Comparison of ENCODE assay signal across 1 cellular context in the genomic region with DNA sequence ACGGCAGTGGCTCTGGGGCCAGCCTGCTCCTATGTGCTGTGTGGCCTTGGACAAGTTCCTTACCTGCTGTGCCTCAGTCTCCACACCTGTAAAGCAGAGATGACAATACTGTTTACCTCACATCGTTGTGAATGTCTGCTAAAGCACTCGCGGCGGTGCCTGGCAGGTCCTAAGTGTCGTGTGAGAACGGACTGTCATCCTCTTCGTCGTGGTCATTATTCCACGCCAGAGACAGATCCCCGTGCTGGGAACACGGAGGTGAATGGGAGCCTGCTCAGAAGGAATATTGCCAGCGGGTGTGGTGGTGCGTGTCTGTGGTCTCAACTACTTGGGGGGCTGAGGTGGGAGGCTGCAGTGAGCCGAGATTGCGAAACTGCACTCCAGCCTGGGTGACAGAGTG.
TF ChIP-seq lines count a peak whose summit lies in the region.

No MANE protein-coding gene starts in this region.

TF ChIP-seq in IMR-90, 13 proteins besides CTCF, POLR2A, EP300 and RAD21:
- TF ChIP-seq CEBPB (IDR thresholded peaks at IDR 0.05; ENCODE audit: low read depth, low read length): peak; percentile 31; the same call in 1 of the 2 replicates
